ENCODE assay signal across 3 cellular contexts in the genomic region with DNA sequence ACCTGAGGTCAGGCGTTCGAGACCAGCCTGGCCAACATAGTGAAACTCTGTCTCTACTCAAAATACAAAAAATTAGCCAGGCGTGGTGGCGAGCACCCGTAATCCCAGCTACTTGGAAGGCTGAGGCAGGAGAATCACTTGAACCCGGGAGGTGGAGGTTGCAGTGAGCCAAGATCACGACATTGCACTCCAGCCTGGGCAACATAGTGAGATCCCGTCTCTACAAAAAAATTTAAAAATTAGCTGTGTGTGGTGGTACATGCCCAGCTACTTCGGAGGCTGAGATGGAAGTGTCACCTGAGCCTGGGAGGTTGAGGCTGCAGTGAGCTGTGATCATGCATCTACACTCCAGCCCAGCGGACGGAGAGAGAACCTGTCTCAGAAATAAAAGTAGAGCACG. TPM values are rescaled to one million over a fixed set of nuclear protein-coding genes. Genes with fewer than 3 reads are reported as not detected.
"Had no signal": no experiment of that assay in that cellular context is flagged by ENCODE, and none has a peak within 500 bp of the region (broad histone marks: within the 10 kb centered on the region; RNA-seq: fewer than 3 reads in every experiment).

No MANE protein-coding gene starts in this region.

RNA-seq across cellular contexts. Expression of gene KREMEN2, which starts 20.4 kb away (rescaled TPM):
- total RNA-seq: Right ventricle myocardium inferior, Right ventricle myocardium superior, SJSA1 had no signal
